Comparison of ENCODE assay signal across 12 cellular contexts in the genomic region with DNA sequence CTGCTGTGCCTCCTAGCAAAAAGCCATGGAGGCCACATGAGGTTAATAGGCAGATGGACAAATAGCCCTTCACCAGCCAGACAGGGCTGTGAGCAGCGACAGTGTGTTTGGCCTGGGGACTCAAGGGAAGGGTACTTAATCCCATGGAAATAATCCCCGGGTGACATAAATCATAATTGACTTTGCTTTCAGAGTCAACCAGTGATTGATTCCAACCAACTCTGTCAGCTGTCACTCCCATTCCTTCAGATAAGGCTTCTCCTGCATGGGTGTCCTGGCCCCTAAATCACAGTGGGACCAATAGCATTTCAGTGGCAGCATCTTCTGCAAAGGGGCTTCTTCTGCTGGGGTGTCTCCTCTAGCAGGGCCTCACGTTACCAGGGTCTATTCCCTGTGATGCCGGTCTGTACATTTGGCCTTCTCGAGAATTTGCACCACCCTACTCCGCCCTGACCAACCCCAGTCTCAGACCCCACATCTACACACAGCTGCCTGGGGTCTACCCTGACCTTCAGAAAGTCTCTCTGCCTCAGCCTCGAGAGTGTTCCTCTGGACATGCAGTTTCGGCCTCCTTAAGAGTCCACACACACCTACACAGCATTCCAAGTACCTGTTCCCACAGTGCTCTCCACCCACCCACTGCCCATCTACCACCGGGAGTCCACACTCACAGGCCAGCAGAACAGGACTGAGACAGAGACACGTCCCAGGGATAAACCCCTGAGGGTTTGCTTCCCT. TPM values are rescaled to one million over a fixed set of nuclear protein-coding genes. Genes with fewer than 3 reads are reported as not detected.
A peak's percentile ranks its signal among the peaks of the same experiment; 100 is the strongest.
DNase-seq lines count a peak whose midpoint lies in the region; ATAC-seq, FAIRE-seq and TF ChIP-seq lines count a peak whose summit lies in the region.
"Had no signal": no experiment of that assay in that cellular context is flagged by ENCODE, and none has a peak within 500 bp of the region (broad histone marks: within the 10 kb centered on the region; RNA-seq: fewer than 3 reads in every experiment).

No MANE protein-coding gene starts in this region.

- in situ Hi-C loops in IMR-90 (cut with MboI; ENCODE audit: low sequenced_read_pairs): no loop called here

- peaks cover 27 to 59% of the 10 kb centered on the region in 2 experiments for H3K79me1 ChIP-seq in IMR-90 (ENCODE audit: low read depth in 1 of 2, low read length in 2 of 2)

- BruUV-seq in IMR-90 (replicated peaks; lab: Mats Ljungman, UMichigan): no TSS peak

- no peaks in the 10 kb centered on the region for H3K27me3 ChIP-seq in IMR-90 (ENCODE audit: control insufficient read depth, insufficient read depth, low read length)
- no peaks in the 10 kb centered on the region for H3K27me3 ChIP-seq in ascending aorta
- no peaks in the 10 kb centered on the region for H3K27me3 ChIP-seq in keratinocyte (ENCODE audit: control insufficient read depth, extremely low read depth, insufficient read depth, low read length)
- no peaks in the 10 kb centered on the region for H3K27me3 ChIP-seq in stomach

- TF ChIP-seq EP300 in stomach (IDR thresholded peaks at IDR 0.05): no peak

- H4K20me1 ChIP-seq in IMR-90 (ENCODE audit: insufficient read depth, low read length) (peaks cover 45% of the 10 kb centered on the region), keratinocyte (ENCODE audit: control insufficient read depth, extremely low read depth, insufficient read depth, low read length) (peaks cover 11% of the 10 kb centered on the region)

- H2BK15ac ChIP-seq in IMR-90 (ENCODE audit: low read depth, low read length): no peak overlapping the region

- TF ChIP-seq POLR2A in IMR-90 (IDR thresholded peaks at IDR 0.05; ENCODE audit: low read depth, low read length) (no peak), stomach (IDR thresholded peaks at IDR 0.05) (no peak)

- H3K56ac ChIP-seq in IMR-90 (ENCODE audit: extremely low read depth, insufficient read depth, low read length): no peak overlapping the region

- H3K9me1 ChIP-seq in IMR-90 (ENCODE audit: insufficient read depth, low read length): peaks cover 16% of the 10 kb centered on the region
- no peaks in the 10 kb centered on the region for H3K9me1 ChIP-seq in keratinocyte (ENCODE audit: control insufficient read depth, extremely low read depth, insufficient read depth, low read length)

- no peak overlapping the region; the same call in 1 of the 2 replicates for H3K4ac ChIP-seq in IMR-90 (ENCODE audit: low read depth, low read length)

- CTCF ChIA-PET in IMR-90 (lab: Yijun Ruan, JAX): no interaction called here

- intact Hi-C loops in IMR-90 (cut with micrococcal nuclease) (loop anchor here (10.0 kb wide), 1 partner anchor 232 kb away; a partner anchor contains a TSS), ascending aorta (cut with DNase I) (no loop called here), stomach (cut with DNase I; ENCODE audit: low total_unique reads) (no loop called here)

- H2AFZ ChIP-seq in IMR-90 (replicated peaks; ENCODE audit: low read length, poor library complexity): no peak overlapping the region
- no peak overlapping the region for H2AFZ ChIP-seq in keratinocyte (ENCODE audit: control insufficient read depth, low read length)

- WGBS in IMR-90 (ENCODE audit: extremely low coverage in 2 of 2, insufficient read length in 1 of 2), 2 experiments: 87% methylated on average over 5 of the region's 10 CpGs; no CpG with 5 or more reads in 1 of the 2 experiments
- WGBS in stomach, 5 donors: 74 to 83% (median 79%) methylated on average over 9 to 10 of the region's 10 CpGs

- ATAC-seq in IMR-90 (ENCODE audit: low read depth): no peak
- ATAC-seq in HG03135 (IDR thresholded peaks at IDR 0.05; ENCODE audit: unreplicated experiment): no peak
- ATAC-seq in GM18909 (IDR thresholded peaks at IDR 0.05; ENCODE audit: poor library complexity, unreplicated experiment): no peak
- ATAC-seq: stimulated activated naive CD8-positive, alpha-beta T cell treated with anti-CD3 and anti-CD28 coated beads, Interleukin-15, amount 100 ng/mL, for 72 hours had no signal

- no peak overlapping the region for H3K4me2 ChIP-seq in IMR-90 (ENCODE audit: low read depth, low read length)
- H3K4me2 ChIP-seq in keratinocyte (ENCODE audit: control insufficient read depth, extremely low read depth, insufficient read depth, low read depth, low read length): peak overlapping the region; percentile 77
- H3K4me2 ChIP-seq: KMS-11 had no signal

- no peak overlapping the region for H2BK20ac ChIP-seq in IMR-90 (ENCODE audit: low read depth, low read length)

- no peak for TF ChIP-seq CTCF in IMR-90 (conservative IDR thresholded peaks at IDR 0.05; ENCODE audit: low read depth, low read length)
- TF ChIP-seq CTCF in ascending aorta (IDR thresholded peaks at IDR 0.05): no peak
- TF ChIP-seq CTCF in keratinocyte (optimal IDR thresholded peaks at IDR 0.05 in 1 of 3, IDR thresholded peaks at IDR 0.05 in 1 of 3, conservative IDR thresholded peaks at IDR 0.05 in 1 of 3; ENCODE audit: extremely low read depth in 1 of 3, insufficient read depth in 2 of 3, low read length in 3 of 3): no peak
- TF ChIP-seq CTCF in stomach (IDR thresholded peaks at IDR 0.05): no peak

- no peak overlapping the region for H4K5ac ChIP-seq in IMR-90 (ENCODE audit: low read depth, low read length)

- H3K14ac ChIP-seq in IMR-90 (replicated peaks; ENCODE audit: low read depth, low read length): no peak overlapping the region

- no peak for FAIRE-seq in keratinocyte (lab: Jason Lieb, UNC)

- 0 out of 2 replicates have a peak overlapping the region, but pooled peaks have one; percentile 31 for H2AK5ac ChIP-seq in IMR-90 (ENCODE audit: low read depth, low read length)

- H2BK5ac ChIP-seq in IMR-90 (ENCODE audit: low read depth, low read length, poor library complexity, severe bottlenecking): no peak overlapping the region

- H4K91ac ChIP-seq in IMR-90 (ENCODE audit: insufficient read depth, low read depth, low read length): no peak overlapping the region

- H3K4me3 ChIP-seq in IMR-90 (ENCODE audit: insufficient read depth, low read depth, low read length) (no peak overlapping the region), ascending aorta (no peak overlapping the region), keratinocyte (ENCODE audit: control insufficient read depth in 2 of 3, extremely low read depth in 1 of 3, insufficient read depth in 2 of 3, low read depth in 1 of 3, low read length in 3 of 3) (peak overlapping the region; percentile 86 to 95 (median 91)), stomach (peak overlapping the region in 1 of 4 donors; percentile 84)

- dilution Hi-C loops in IMR-90 (cut with HindIII; ENCODE audit: low sequenced_read_pairs, unreplicated experiment) (no loop called here), keratinocyte (cut with MboI; ENCODE audit: extremely low pct_ligation_motif_present, low sequenced_read_pairs) (no loop called here)

- H3K23ac ChIP-seq in IMR-90 (ENCODE audit: low read depth, low read length): no peak overlapping the region

- H3K79me2 ChIP-seq in keratinocyte (ENCODE audit: control insufficient read depth, insufficient read depth, low read length): peaks cover 64% of the 10 kb centered on the region

- DNase-seq in IMR-90: no peak
- DNase-seq in ascending aorta (ENCODE audit: low spot score in 2 of 2): peak in 1 of 2 donors; percentile 33
- DNase-seq in keratinocyte (ENCODE audit: low read depth, low spot score): no peak
- DNase-seq in stomach: no peak
- DNase-seq in NCI-H1694 (lab: John Stamatoyannopoulos, UW): no peak
- DNase-seq: activated CD8-positive, alpha-beta memory T cell treated with anti-CD3 and anti-CD28 coated beads, Interleukin-2, amount 50 U/mL, for 4 hours; GF-D8; NCI-H774; stimulated activated naive CD8-positive, alpha-beta T cell treated with anti-CD3 and anti-CD28 coated beads, Interleukin-15, amount 100 ng/mL, for 72 hours had no signal

- TF ChIP-seq RAD21 in IMR-90 (IDR thresholded peaks at IDR 0.05; ENCODE audit: low read length): no peak

- H3K18ac ChIP-seq in IMR-90 (ENCODE audit: low read depth, low read length): no peak overlapping the region

- H4K8ac ChIP-seq in IMR-90 (ENCODE audit: low read depth in 2 of 2, low read length in 2 of 2): no peak overlapping the region

- H2BK120ac ChIP-seq in IMR-90 (ENCODE audit: low read depth, low read length): no peak overlapping the region

- H3K9ac ChIP-seq in IMR-90 (ENCODE audit: low read depth, low read length) (no peak overlapping the region), keratinocyte (ENCODE audit: control insufficient read depth, extremely low read depth, insufficient read depth, low read length) (peak overlapping the region; percentile 91)
- H3K9ac ChIP-seq: KMS-11 had no signal

- H3K4me1 ChIP-seq in IMR-90 (ENCODE audit: control insufficient read depth, insufficient read depth, low read length) (peaks cover 11% of the 10 kb centered on the region), ascending aorta (peaks cover 0 to 32% of the 10 kb centered on the region in 2 donors), keratinocyte (ENCODE audit: control insufficient read depth, extremely low read depth, insufficient read depth, low read length) (peaks cover 57% of the 10 kb centered on the region), stomach (peaks cover 49 to 76% (median 55%) of the 10 kb centered on the region in 4 donors)

- H3K27ac ChIP-seq in IMR-90 (ENCODE audit: insufficient read depth, low read length) (no peak overlapping the region), ascending aorta (peak overlapping the region; percentile 24 to 92), keratinocyte (ENCODE audit: control insufficient read depth, insufficient read depth, low read length) (peak overlapping the region; percentile 86), stomach (peak overlapping the region; percentile 32 to 96 (median 64))
- H3K27ac ChIP-seq: KMS-11 had no signal

- H2AK9ac ChIP-seq in IMR-90 (replicated peaks; ENCODE audit: low read depth, low read length, poor library complexity): peak overlapping the region; percentile 29

- POLR2A ChIA-PET in IMR-90 (lab: Charles Lee; ENCODE audit: unreplicated experiment): no interaction called here

- H3K36me3 ChIP-seq in IMR-90 (ENCODE audit: control insufficient read depth, insufficient read depth, low read length): peaks cover 9% of the 10 kb centered on the region
- H3K36me3 ChIP-seq in ascending aorta: peaks cover 17 to 21% of the 10 kb centered on the region in 2 donors
- peaks cover 12 to 22% of the 10 kb centered on the region in 2 experiments for H3K36me3 ChIP-seq in keratinocyte (ENCODE audit: control insufficient read depth in 2 of 2, extremely low read depth in 1 of 2, insufficient read depth in 2 of 2, low read length in 2 of 2)
- H3K36me3 ChIP-seq in stomach: peaks cover 0 to 38% (median 27%) of the 10 kb centered on the region in 4 donors

- no peaks in the 10 kb centered on the region for H3K9me3 ChIP-seq in IMR-90 (ENCODE audit: control insufficient read depth, insufficient read depth, low read length)
- H3K9me3 ChIP-seq in ascending aorta: no peaks in the 10 kb centered on the region
- no peaks in the 10 kb centered on the region for H3K9me3 ChIP-seq in keratinocyte (ENCODE audit: control insufficient read depth, low read depth, low read length)
- no peaks in the 10 kb centered on the region for H3K9me3 ChIP-seq in stomach

RNA-seq across cellular contexts. Expression of a gene that starts 3.7 kb away (rescaled TPM):
- total RNA-seq in IMR-90 (2012; rRNA removed): 87.6 and 122 TPM in 2 replicates
- 99.9 and 133 TPM in 2 replicates for polyA plus RNA-seq in IMR-90 (2012; rRNA removed)
- 126 and 155 TPM in 2 replicates for polyA plus RNA-seq in IMR-90 (2012; cell fraction: cytosol; rRNA removed)
- polyA plus RNA-seq in IMR-90 (2012; cell fraction: nucleus; rRNA removed; ENCODE audit: low replicate concordance): 82.7 and 83.9 TPM in 2 replicates
- total RNA-seq in ascending aorta: 189 TPM
- 326 to 485 TPM (median 427 TPM) in 3 replicates for polyA plus RNA-seq in keratinocyte
- 465 TPM for polyA plus RNA-seq in keratinocyte (2011; ENCODE audit: low read depth)
- polyA plus RNA-seq in keratinocyte (2011; cell fraction: cytosol; rRNA removed): 241 and 487 TPM in 2 replicates
- polyA plus RNA-seq in keratinocyte (2011; cell fraction: nucleus; rRNA removed): 219 and 221 TPM in 2 replicates
- 435 and 459 TPM in 2 replicates for polyA plus RNA-seq in keratinocyte (2012; ENCODE audit: low replicate concordance)
- polyA minus RNA-seq in keratinocyte: 151 to 200 TPM (median 157 TPM) in 3 replicates
- polyA minus RNA-seq in keratinocyte (2011; cell fraction: cytosol; rRNA and poly(A)+ RNA removed): 467 TPM
- polyA minus RNA-seq in keratinocyte (2011; cell fraction: nucleus; rRNA and poly(A)+ RNA removed): 69.2 and 77.9 TPM in 2 replicates
- total RNA-seq in stomach: 100 to 1,000 TPM in 4 of 5 donors, 10 to 100 TPM in 1; 81.9 to 427 (median 179) TPM
- polyA plus RNA-seq in stomach: 100 to 1,000 TPM; 171 to 280 (median 274) TPM

RNA-seq across cellular contexts. Expression of a gene that starts 24.1 kb away (rescaled TPM):
- total RNA-seq in IMR-90 (2012; rRNA removed): 33.3 and 35.0 TPM in 2 replicates
- 131 and 146 TPM in 2 replicates for polyA plus RNA-seq in IMR-90 (2012; rRNA removed)
- 161 and 196 TPM in 2 replicates for polyA plus RNA-seq in IMR-90 (2012; cell fraction: cytosol; rRNA removed)
- polyA plus RNA-seq in IMR-90 (2012; cell fraction: nucleus; rRNA removed; ENCODE audit: low replicate concordance): 35.5 and 41.7 TPM in 2 replicates
- total RNA-seq in ascending aorta: 36.7 TPM
- polyA plus RNA-seq in keratinocyte: 74.6 to 91.4 TPM (median 87.9 TPM) in 3 replicates
- 5.6 TPM for polyA plus RNA-seq in keratinocyte (2011; ENCODE audit: low read depth)
- 79.7 and 125 TPM in 2 replicates for polyA plus RNA-seq in keratinocyte (2011; cell fraction: cytosol; rRNA removed)
- 25.9 and 37.5 TPM in 2 replicates for polyA plus RNA-seq in keratinocyte (2011; cell fraction: nucleus; rRNA removed)
- 113 and 117 TPM in 2 replicates for polyA plus RNA-seq in keratinocyte (2012; ENCODE audit: low replicate concordance)
- polyA minus RNA-seq in keratinocyte: 41.8 to 68.1 TPM (median 53.4 TPM) in 3 replicates
- polyA minus RNA-seq in keratinocyte (2011; cell fraction: cytosol; rRNA and poly(A)+ RNA removed): 113 TPM
- 14.7 and 17.1 TPM in 2 replicates for polyA minus RNA-seq in keratinocyte (2011; cell fraction: nucleus; rRNA and poly(A)+ RNA removed)
- 100 to 1,000 TPM in 4 of 5 donors, 10 to 100 TPM in 1; 47.2 to 233 (median 181) TPM for total RNA-seq in stomach
- polyA plus RNA-seq in stomach: 100 to 1,000 TPM; 207 to 248 (median 243) TPM

RNA-seq across cellular contexts. Expression of a gene that starts 24.3 kb away (rescaled TPM):
- total RNA-seq in IMR-90 (2012; rRNA removed): 28.0 and 33.3 TPM in 2 replicates
- polyA plus RNA-seq in IMR-90 (2012; rRNA removed): 60.4 and 61.3 TPM in 2 replicates
- polyA plus RNA-seq in IMR-90 (2012; cell fraction: cytosol; rRNA removed): 40.4 and 78.7 TPM in 2 replicates
- polyA plus RNA-seq in IMR-90 (2012; cell fraction: nucleus; rRNA removed; ENCODE audit: low replicate concordance): 71.5 and 77.8 TPM in 2 replicates
- not detected for total RNA-seq in ascending aorta
- polyA plus RNA-seq in keratinocyte: 73.3 to 101 TPM (median 96.7 TPM) in 3 replicates
- polyA plus RNA-seq in keratinocyte (2011; ENCODE audit: low read depth): 52.9 TPM
- polyA plus RNA-seq in keratinocyte (2011; cell fraction: cytosol; rRNA removed): 73.0 and 88.7 TPM in 2 replicates
- 80.9 and 89.6 TPM in 2 replicates for polyA plus RNA-seq in keratinocyte (2011; cell fraction: nucleus; rRNA removed)
- polyA plus RNA-seq in keratinocyte (2012; ENCODE audit: low replicate concordance): 62.2 and 82.2 TPM in 2 replicates
- polyA minus RNA-seq in keratinocyte: 17.5 to 26.1 TPM (median 22.9 TPM) in 3 replicates
- 71.7 TPM for polyA minus RNA-seq in keratinocyte (2011; cell fraction: cytosol; rRNA and poly(A)+ RNA removed)
- 20.8 and 25.3 TPM in 2 replicates for polyA minus RNA-seq in keratinocyte (2011; cell fraction: nucleus; rRNA and poly(A)+ RNA removed)
- 10 to 100 TPM in 2 of 5 donors, 1 to 10 TPM in 2, not detected in 1; 4.3 to 55.8 (median 9.2) TPM for total RNA-seq in stomach
- 10 to 100 TPM; 30.9 to 55.5 (median 38.0) TPM for polyA plus RNA-seq in stomach

RNA-seq across cellular contexts. Expression of a gene that starts 35.5 kb away (rescaled TPM):
- total RNA-seq in IMR-90 (2012; rRNA removed) (47.0 and 50.3 TPM in 2 replicates), ascending aorta (18.7 TPM), stomach (10 to 100 TPM; 20.6 to 57.2 (median 39.3) TPM)
- polyA plus RNA-seq in IMR-90 (2012; rRNA removed) (31.3 and 32.9 TPM in 2 replicates), keratinocyte (44.7 to 63.2 TPM (median 52.9 TPM) in 3 replicates), stomach (10 to 100 TPM in 1 of 3 donors, 1 to 10 TPM in 2; 5.7 to 11.9 (median 9.8) TPM)
- 10.3 and 16.1 TPM in 2 replicates for polyA plus RNA-seq in IMR-90 (2012; cell fraction: cytosol; rRNA removed)
- polyA plus RNA-seq in IMR-90 (2012; cell fraction: nucleus; rRNA removed; ENCODE audit: low replicate concordance): 9.4 and 41.3 TPM in 2 replicates
- polyA plus RNA-seq in keratinocyte (2011; ENCODE audit: low read depth): 23.2 TPM
- 16.5 and 30.1 TPM in 2 replicates for polyA plus RNA-seq in keratinocyte (2011; cell fraction: cytosol; rRNA removed)
- 94.6 and 106 TPM in 2 replicates for polyA plus RNA-seq in keratinocyte (2011; cell fraction: nucleus; rRNA removed)
- 25.1 and 42.5 TPM in 2 replicates for polyA plus RNA-seq in keratinocyte (2012; ENCODE audit: low replicate concordance)
- 55.4 to 74.7 TPM (median 66.1 TPM) in 3 replicates for polyA minus RNA-seq in keratinocyte
- polyA minus RNA-seq in keratinocyte (2011; cell fraction: cytosol; rRNA and poly(A)+ RNA removed): 23.6 TPM
- polyA minus RNA-seq in keratinocyte (2011; cell fraction: nucleus; rRNA and poly(A)+ RNA removed): 79.2 and 126 TPM in 2 replicates

RNA-seq across cellular contexts. Expression of a gene that starts 47.4 kb away (rescaled TPM):
- total RNA-seq in IMR-90 (2012; rRNA removed): 3.6 and 4.4 TPM in 2 replicates
- 5.0 and 6.0 TPM in 2 replicates for polyA plus RNA-seq in IMR-90 (2012; rRNA removed)
- polyA plus RNA-seq in IMR-90 (2012; cell fraction: cytosol; rRNA removed): 1.3 and 1.5 TPM in 2 replicates
- polyA plus RNA-seq in IMR-90 (2012; cell fraction: nucleus; rRNA removed; ENCODE audit: low replicate concordance): 17.8 and 20.2 TPM in 2 replicates
- total RNA-seq in ascending aorta: 2.7 TPM
- 0.70 to 2.4 TPM (median 1.6 TPM) in 3 replicates for polyA plus RNA-seq in keratinocyte
- polyA plus RNA-seq in keratinocyte (2011; ENCODE audit: low read depth): 1.0 TPM
- 0.66 and 0.72 TPM in 2 replicates for polyA plus RNA-seq in keratinocyte (2011; cell fraction: cytosol; rRNA removed)
- 2.4 and 3.8 TPM in 2 replicates for polyA plus RNA-seq in keratinocyte (2011; cell fraction: nucleus; rRNA removed)
- polyA plus RNA-seq in keratinocyte (2012; ENCODE audit: low replicate concordance): 1.4 and 2.2 TPM in 2 replicates
- polyA minus RNA-seq in keratinocyte: 1.5 to 3.0 TPM (median 2.1 TPM) in 3 replicates
- polyA minus RNA-seq in keratinocyte (2011; cell fraction: cytosol; rRNA and poly(A)+ RNA removed): 3.1 TPM
- polyA minus RNA-seq in keratinocyte (2011; cell fraction: nucleus; rRNA and poly(A)+ RNA removed): 1.3 and 2.9 TPM in 2 replicates
- total RNA-seq in stomach: 1 to 10 TPM; 1.2 to 9.9 (median 3.0) TPM
- 1 to 10 TPM in 2 of 3 donors, under 1 TPM in 1; 0.31 to 3.5 (median 1.4) TPM for polyA plus RNA-seq in stomach

Comparison
In these comparisons a context has a peak if more than half of its experiments do, and no peak if none do; other contexts are left out.
1. H3K4me3 ChIP-seq: peak in keratinocyte (3 of 3); none in IMR-90 (single experiment) and ascending aorta (0 of 2).